ENCODE assay signal across 17 cellular contexts in the genomic region with DNA sequence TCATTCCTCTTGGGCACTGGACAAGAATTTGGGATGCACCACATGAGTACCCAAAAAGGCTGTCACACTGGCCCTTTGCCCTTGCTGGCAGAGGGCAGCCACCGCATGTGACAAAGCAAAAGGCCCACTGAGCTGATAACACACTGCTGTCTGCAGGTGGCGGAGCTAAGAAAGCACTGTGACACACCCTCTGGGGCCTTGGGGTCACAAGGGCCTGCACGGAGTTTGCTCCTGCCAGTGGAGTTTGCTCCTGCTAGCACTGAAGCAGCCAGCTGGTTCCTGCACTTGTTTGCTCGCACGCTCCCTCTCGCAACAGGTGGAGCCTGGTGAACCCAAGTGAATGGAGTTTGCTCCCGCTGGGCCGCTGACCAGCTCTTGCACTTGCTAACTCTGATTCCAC.
DNase-seq lines count a peak whose midpoint lies in the region; ATAC-seq, FAIRE-seq and TF ChIP-seq lines count a peak whose summit lies in the region.
"Had no signal": no experiment of that assay in that cellular context is flagged by ENCODE, and none has a peak within 500 bp of the region (broad histone marks: within the 10 kb centered on the region; RNA-seq: fewer than 3 reads in every experiment).

No MANE protein-coding gene starts in this region.

- H3K27ac ChIP-seq in GM23338 (ENCODE audit: low read depth) (no peak overlapping the region), K562 (ENCODE audit: extremely low read depth, low read depth, low read length) (no peak overlapping the region), pancreas (no peak overlapping the region)
- H3K27ac ChIP-seq: HL-60, SJCRH30 had no signal

- no peak; a peak in 1 of 4 replicates for TF ChIP-seq RAD21 in K562 (CRISPR knock-in tag; conservative IDR thresholded peaks at IDR 0.05 in 1 of 2, IDR thresholded peaks at IDR 0.05 in 1 of 2)

- CTCF ChIA-PET in K562 (lab: Yijun Ruan, JAX; ENCODE audit: low intra/inter-chr PET ratio), result interaction anchor here (1.7 kb wide), 1 partner anchor 61 kb away, joined by 5 read pairs; no protein-coding TSS in a partner anchor

- H3K4me3 ChIP-seq in GM23338 (no peak overlapping the region), K562 (no peak overlapping the region), pancreas (no peak overlapping the region)
- H3K4me3 ChIP-seq: SJCRH30 had no signal

- H2AFZ ChIP-seq in GM23338 (peak overlapping the region; percentile 83; the same call in 1 of the 2 replicates), K562 (ENCODE audit: low read depth, low read length) (0 out of 2 replicates have a peak overlapping the region, but pooled peaks have one; percentile 13)

- 25% methylated on average over 8 of the region's 8 CpGs for WGBS in K562 (ENCODE audit: insufficient coverage, low coverage, missing lambda C conversion rate)
- 63 to 71% methylated on average over 8 of the region's 8 CpGs for WGBS in pancreas, 2 donors

- DNase-seq in GM23338 (ENCODE audit: low spot score) (no peak), K562 (ENCODE audit: extremely low read depth in 1 of 4, low spot score in 3 of 4) (peak in 2 of 4 experiments; percentile 8 to 64), left lobe of liver (ENCODE audit: low spot score) (peak; percentile 87), pancreas (peak in 4 of 6 donors; percentile 13 to 27 (median 20)), kidney tubule cell (ENCODE audit: low spot score) (no peak), NCI-H226 (no peak)
- DNase-seq: CD8-positive, alpha-beta T cell; DMS79; HFFc6; NCI-H1417 treated with DMSO at 0.1 percent for 48 hours; NCI-H1930; NCI-H446 treated with DMSO at 0.1 percent for 48 hours; SJCRH30 had no signal

- no TSS peak for BruUV-seq in K562 (replicated peaks; lab: Mats Ljungman, UMichigan)

- H3K9ac ChIP-seq in K562 (ENCODE audit: insufficient read depth in 1 of 2, low read depth in 2 of 2, low read length in 2 of 2), result peak overlapping the region in 1 of 2 experiments; percentile 75; a peak in 1 of 4 replicates

- no peaks in the 10 kb centered on the region for H4K20me1 ChIP-seq in GM23338 (replicated peaks; ENCODE audit: insufficient read depth)
- no peaks in the 10 kb centered on the region for H4K20me1 ChIP-seq in K562 (replicated peaks; ENCODE audit: control insufficient read depth, insufficient read depth, low read length)

- peaks cover 4% of the 10 kb centered on the region; the same call in 1 of the 2 replicates for H3K9me2 ChIP-seq in GM23338 (ENCODE audit: insufficient read depth)

- H3K4me3 Mint-ChIP-seq in GM23338, result no peak overlapping the region
- H3K4me3 Mint-ChIP-seq: CD8-positive, alpha-beta T cell; HFFc6 had no signal

- no peaks in the 10 kb centered on the region for H3F3A ChIP-seq in GM23338 (replicated peaks; ENCODE audit: low read depth)

- intact Hi-C loops in K562 (cut with micrococcal nuclease) (loop anchor here (5.0 to 10.0 kb wide), 2 partner anchors 63 to 150 kb away; no protein-coding TSS in a partner anchor), pancreas (cut with DNase I) (no loop called here)

- H3K27me3 ChIP-seq in GM23338 (ENCODE audit: insufficient read depth), result no peaks in the 10 kb centered on the region
- no peaks in the 10 kb centered on the region for H3K27me3 ChIP-seq in K562 (ENCODE audit: control insufficient read depth in 2 of 2, insufficient read depth in 2 of 2, low read length in 2 of 2)
- no peaks in the 10 kb centered on the region for H3K27me3 ChIP-seq in pancreas
- H3K27me3 ChIP-seq: SJCRH30 had no signal

- H3K9me3 Mint-ChIP-seq in GM23338, result peaks cover 8% of the 10 kb centered on the region; the same call in 2 of the 3 replicates
- H3K9me3 Mint-ChIP-seq: CD8-positive, alpha-beta T cell had no signal

- H3K4me1 Mint-ChIP-seq in GM23338, result no peaks in the 10 kb centered on the region; the same call in 2 of the 3 replicates

- POLR2A ChIA-PET in K562 (lab: Yijun Ruan, JAX), result interaction anchor here (1.2 kb wide), 1 partner anchor 9 kb away, joined by 3 read pairs; no protein-coding TSS in a partner anchor

- H3K9me1 ChIP-seq in K562 (ENCODE audit: control insufficient read depth, insufficient read depth, low read length), result no peaks in the 10 kb centered on the region

- TF ChIP-seq POLR2A in K562 (conservative IDR thresholded peaks at IDR 0.05), result no peak

- H3K27me3 Mint-ChIP-seq in GM23338 (ENCODE audit: insufficient read depth, low read depth, poor library complexity), result peaks cover 5% of the 10 kb centered on the region

- no peaks in the 10 kb centered on the region for H3K36me3 ChIP-seq in GM23338 (ENCODE audit: insufficient read depth)
- no peaks in the 10 kb centered on the region for H3K36me3 ChIP-seq in K562 (ENCODE audit: control insufficient read depth, insufficient read depth, low read length)
- H3K36me3 ChIP-seq in pancreas, result no peaks in the 10 kb centered on the region
- H3K36me3 ChIP-seq: SJCRH30 had no signal

- no peak; the same call in 2 of the 3 replicates for ATAC-seq in GM23338
- peak; percentile 82 for ATAC-seq in K562
- peak; percentile 96 for ATAC-seq in left lobe of liver
- ATAC-seq in pancreas, result peak in 3 of 4 donors; percentile 35 to 43 (median 38)
- ATAC-seq in GM21367 (IDR thresholded peaks at IDR 0.05; ENCODE audit: unreplicated experiment), result no peak
- ATAC-seq in HG03565 (IDR thresholded peaks at IDR 0.05; ENCODE audit: unreplicated experiment), result no peak
- ATAC-seq: CD8-positive, alpha-beta T cell had no signal

- no peak for TF ChIP-seq EP300 in K562 (IDR thresholded peaks at IDR 0.05; ENCODE audit: low read length)

- H3K79me2 ChIP-seq in GM23338 (replicated peaks; ENCODE audit: insufficient read depth) (no peaks in the 10 kb centered on the region), K562 (ENCODE audit: control insufficient read depth, insufficient read depth, low read length) (no peaks in the 10 kb centered on the region)

- 0 out of 3 replicates have a peak, but pooled peaks cover 8% of the 10 kb centered on the region for H3K36me3 Mint-ChIP-seq in GM23338 (ENCODE audit: low read depth)
- H3K36me3 Mint-ChIP-seq: CD8-positive, alpha-beta T cell had no signal

- no peaks in the 10 kb centered on the region for H3K9me3 ChIP-seq in K562 (replicated peaks; ENCODE audit: control insufficient read depth, insufficient read depth, low read depth, low read length)
- no peaks in the 10 kb centered on the region for H3K9me3 ChIP-seq in pancreas
- H3K9me3 ChIP-seq: SJCRH30 had no signal

- H3K4me2 ChIP-seq in GM23338 (no peak overlapping the region), K562 (ENCODE audit: insufficient read depth, low read length) (no peak overlapping the region)

- H3K27ac Mint-ChIP-seq in GM23338, result no peak overlapping the region
- H3K27ac Mint-ChIP-seq: CD8-positive, alpha-beta T cell; HFFc6 had no signal

- in situ Hi-C loops in K562 (cut with MboI), result no loop called here

- FAIRE-seq in K562 (lab: Jason Lieb, UNC), result no peak
- FAIRE-seq in pancreas (lab: Jason Lieb, UNC), result no peak
- FAIRE-seq: D721Med had no signal

- TF ChIP-seq CTCF in GM23338 (conservative IDR thresholded peaks at IDR 0.05; ENCODE audit: low read depth in 2 of 2) (no peak), K562 (IDR thresholded peaks at IDR 0.05 in 2 of 3, conservative IDR thresholded peaks at IDR 0.05 in 1 of 3; ENCODE audit: insufficient read depth in 2 of 3, low read depth in 1 of 3, low read length in 3 of 3) (no peak), pancreas (IDR thresholded peaks at IDR 0.05) (no peak)

- no peaks in the 10 kb centered on the region for H3K4me1 ChIP-seq in GM23338 (ENCODE audit: insufficient read depth)
- H3K4me1 ChIP-seq in K562 (replicated peaks in 1 of 2; ENCODE audit: control insufficient read depth in 2 of 2, insufficient read depth in 2 of 2, low read length in 2 of 2), result peaks cover 4 to 6% of the 10 kb centered on the region in 2 experiments; a peak in 2 of 5 replicates
- H3K4me1 ChIP-seq in pancreas, result no peaks in the 10 kb centered on the region
- H3K4me1 ChIP-seq: SJCRH30 had no signal

TF ChIP-seq in GM23338, 12 proteins besides CTCF, POLR2A, EP300 and RAD21 (continues in another document):
- no peak for TF ChIP-seq JUNB (IDR thresholded peaks at IDR 0.05; ENCODE audit: unreplicated experiment)

TF ChIP-seq in K562, 482 proteins besides CTCF, POLR2A, EP300 and RAD21 (continues in another document):
- TF ChIP-seq NR2F6 (CRISPR knock-in tag; IDR thresholded peaks at IDR 0.05) (no peak), ZNF347 (CRISPR knock-in tag; IDR thresholded peaks at IDR 0.05; ENCODE audit: low read depth) (no peak), CBFA2T2 (conservative IDR thresholded peaks at IDR 0.05) (0 out of 2 replicates have a peak, but pooled peaks have one; percentile 18), EHMT2 (IDR thresholded peaks at IDR 0.05) (no peak), ZNF143 (CRISPR knock-in tag; IDR thresholded peaks at IDR 0.05) (no peak), ZNF224 (CRISPR knock-in tag; IDR thresholded peaks at IDR 0.05) (no peak), FOXA3 (CRISPR knock-in tag; conservative IDR thresholded peaks at IDR 0.05 in 1 of 2, IDR thresholded peaks at IDR 0.05 in 1 of 2) (no peak), STAT5A (IDR thresholded peaks at IDR 0.05; ENCODE audit: borderline replicate concordance, low read length) (no peak)
- TF ChIP-seq, protein P1, sequence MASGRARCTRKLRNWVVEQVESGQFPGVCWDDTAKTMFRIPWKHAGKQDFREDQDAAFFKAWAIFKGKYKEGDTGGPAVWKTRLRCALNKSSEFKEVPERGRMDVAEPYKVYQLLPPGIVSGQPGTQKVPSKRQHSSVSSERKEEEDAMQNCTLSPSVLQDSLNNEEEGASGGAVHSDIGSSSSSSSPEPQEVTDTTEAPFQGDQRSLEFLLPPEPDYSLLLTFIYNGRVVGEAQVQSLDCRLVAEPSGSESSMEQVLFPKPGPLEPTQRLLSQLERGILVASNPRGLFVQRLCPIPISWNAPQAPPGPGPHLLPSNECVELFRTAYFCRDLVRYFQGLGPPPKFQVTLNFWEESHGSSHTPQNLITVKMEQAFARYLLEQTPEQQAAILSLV (tag; IDR thresholded peaks at IDR 0.05), result no peak
- TF ChIP-seq, protein P2, sequence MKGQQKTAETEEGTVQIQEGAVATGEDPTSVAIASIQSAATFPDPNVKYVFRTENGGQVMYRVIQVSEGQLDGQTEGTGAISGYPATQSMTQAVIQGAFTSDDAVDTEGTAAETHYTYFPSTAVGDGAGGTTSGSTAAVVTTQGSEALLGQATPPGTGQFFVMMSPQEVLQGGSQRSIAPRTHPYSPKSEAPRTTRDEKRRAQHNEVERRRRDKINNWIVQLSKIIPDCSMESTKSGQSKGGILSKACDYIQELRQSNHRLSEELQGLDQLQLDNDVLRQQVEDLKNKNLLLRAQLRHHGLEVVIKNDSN (CRISPR knock-in tag; IDR thresholded peaks at IDR 0.05), result peak; percentile 20

Comparison
In these comparisons a context has a peak if more than half of its experiments do, and no peak if none do; other contexts are left out.
1. ATAC-seq: peak in K562 (single experiment), left lobe of liver (single experiment) and pancreas (3 of 4); none in GM23338 (single experiment), GM21367 (single experiment) and HG03565 (single experiment).
2. DNase-seq: peak in left lobe of liver (single experiment) and pancreas (4 of 6); none in GM23338 (single experiment), kidney tubule cell (single experiment) and NCI-H226 (single experiment).